8 cellular contexts compared by ENCODE assay signal in the genomic region with DNA sequence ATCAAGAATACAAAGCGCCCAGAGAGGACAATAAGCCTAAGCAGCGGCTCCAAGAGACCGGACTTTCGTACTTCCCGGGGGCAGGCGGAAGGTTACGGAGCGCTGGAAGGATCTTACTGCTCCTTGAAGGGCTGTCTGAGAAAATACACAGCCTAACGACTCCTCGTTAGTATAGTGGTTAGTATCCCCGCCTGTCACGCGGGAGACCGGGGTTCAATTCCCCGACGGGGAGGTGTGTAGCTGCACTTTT. TPM values are rescaled to one million over a fixed set of nuclear protein-coding genes. Genes with fewer than 3 reads are reported as not detected.
DNase-seq lines count a peak whose midpoint lies in the region; ATAC-seq and TF ChIP-seq lines count a peak whose summit lies in the region.

No MANE protein-coding gene starts in this region.

- H3K36me3 Mint-ChIP-seq in nephron (ENCODE audit: low read depth), result no peaks in the 10 kb centered on the region
- H3K36me3 Mint-ChIP-seq in stimulated activated naive CD8-positive, alpha-beta T cell treated with anti-CD3 and anti-CD28 coated beads, Interleukin-15, Interleukin-2, amounts not matched to agents 100 ng/mL and 50 ng/mL, for 24 hours (ENCODE audit: low read depth), result peaks cover 12% of the 10 kb centered on the region

- ATAC-seq in GM21526 (IDR thresholded peaks at IDR 0.05; ENCODE audit: low FRiP score, unreplicated experiment), result peak; percentile 57

- H3K27me3 Mint-ChIP-seq in nephron (ENCODE audit: low read depth), result peaks cover 4% of the 10 kb centered on the region
- H3K27me3 Mint-ChIP-seq in stimulated activated naive CD8-positive, alpha-beta T cell treated with anti-CD3 and anti-CD28 coated beads, Interleukin-15, Interleukin-2, amounts not matched to agents 100 ng/mL and 50 ng/mL, for 24 hours, result peaks cover 10% of the 10 kb centered on the region

- peaks cover 9% of the 10 kb centered on the region for H3K4me1 Mint-ChIP-seq in nephron
- peaks cover 37% of the 10 kb centered on the region for H3K4me1 Mint-ChIP-seq in stimulated activated naive CD8-positive, alpha-beta T cell treated with anti-CD3 and anti-CD28 coated beads, Interleukin-15, Interleukin-2, amounts not matched to agents 100 ng/mL and 50 ng/mL, for 24 hours (ENCODE audit: low read depth)

- no peaks in the 10 kb centered on the region for H3K27me3 ChIP-seq in HUES64 (ENCODE audit: insufficient read depth, low read length)

- peak overlapping the region; percentile 96 for H3K27ac ChIP-seq in HUES64 (ENCODE audit: low read depth, low read length)

- peak overlapping the region; percentile 88 to 94 (median 93) for H3K4me3 Mint-ChIP-seq in nephron
- peak overlapping the region; percentile 97 for H3K4me3 Mint-ChIP-seq in stimulated activated naive CD8-positive, alpha-beta T cell treated with anti-CD3 and anti-CD28 coated beads, Interleukin-15, Interleukin-2, amounts not matched to agents 100 ng/mL and 50 ng/mL, for 24 hours

- peaks cover 3% of the 10 kb centered on the region for H3K9me3 Mint-ChIP-seq in nephron
- peaks cover 4% of the 10 kb centered on the region for H3K9me3 Mint-ChIP-seq in stimulated activated naive CD8-positive, alpha-beta T cell treated with anti-CD3 and anti-CD28 coated beads, Interleukin-15, Interleukin-2, amounts not matched to agents 100 ng/mL and 50 ng/mL, for 24 hours

- H3K9me3 ChIP-seq in HUES64 (ENCODE audit: insufficient read depth, low read depth, low read length), result no peaks in the 10 kb centered on the region

- TF ChIP-seq CTCF in fibroblast of the aortic adventitia (IDR thresholded peaks at IDR 0.05; ENCODE audit: insufficient read depth, low read length) (no peak), nephron (IDR thresholded peaks at IDR 0.05; ENCODE audit: unreplicated experiment in 3 of 3) (no peak)

- WGBS in HUES64, result under 1% methylated on average over 16 of the region's 16 CpGs

- peak overlapping the region; percentile 72 for H3K4me3 ChIP-seq in HUES64 (ENCODE audit: low read length)
- H3K4me3 ChIP-seq in fibroblast of the aortic adventitia (ENCODE audit: low read depth, low read length), result peak overlapping the region; percentile 94

- DNase-seq in DMS153 (lab: John Stamatoyannopoulos, UW), result peak; percentile 84
- DNase-seq in RKO (ENCODE audit: low spot score), result peak; percentile 87
- DNase-seq in activated effector memory CD4-positive, alpha-beta T cell treated with Interleukin-2 at 50 U/mL for 16 hours, result peak; percentile 70
- DNase-seq in fibroblast of the aortic adventitia (ENCODE audit: low read depth), result no peak

- H3K9ac ChIP-seq in HUES64 (ENCODE audit: low read depth, low read length), result peak overlapping the region; percentile 85

- H3K36me3 ChIP-seq in HUES64 (ENCODE audit: insufficient read depth, low read length), result no peaks in the 10 kb centered on the region

- H3K27ac Mint-ChIP-seq in nephron, result peak overlapping the region; percentile 99
- peak overlapping the region; percentile 99 for H3K27ac Mint-ChIP-seq in stimulated activated naive CD8-positive, alpha-beta T cell treated with anti-CD3 and anti-CD28 coated beads, Interleukin-15, Interleukin-2, amounts not matched to agents 100 ng/mL and 50 ng/mL, for 24 hours

- 0 out of 2 replicates have a peak, but pooled peaks cover 3% of the 10 kb centered on the region for H3K4me1 ChIP-seq in HUES64 (ENCODE audit: insufficient read depth, low read length)

RNA-seq across cellular contexts. Expression of a gene that starts 12.1 kb away (rescaled TPM):
- 175 TPM for polyA plus RNA-seq in HUES64 (2013, experiment 1 of 2)
- 177 TPM for polyA plus RNA-seq in HUES64 (2013, experiment 2 of 2)
- 49.4 and 130 TPM in 2 replicates for total RNA-seq in fibroblast of the aortic adventitia (ENCODE audit: low replicate concordance)
